Comparison of ENCODE assay signal across 1 cellular context in genomic region chr19:1661995-1662394, GRCh38.
TF ChIP-seq lines count a peak whose summit lies in the region.

No MANE protein-coding gene starts in this region.

TF ChIP-seq in K562, 482 proteins besides CTCF, POLR2A, EP300 and RAD21 (continued from another document):
- TF ChIP-seq ZHX1 (conservative IDR thresholded peaks at IDR 0.05; ENCODE audit: low read length) (no peak), RBM25 (IDR thresholded peaks at IDR 0.05; ENCODE audit: low read depth, low read length, severe bottlenecking) (peak; percentile 50), ADNP (tag; IDR thresholded peaks at IDR 0.05) (0 out of 2 replicates have a peak, but pooled peaks have one; percentile 15), HOMEZ (CRISPR knock-in tag; IDR thresholded peaks at IDR 0.05) (no peak), REST (CRISPR knock-in tag; IDR thresholded peaks at IDR 0.05; ENCODE audit: low read depth) (no peak), BCOR (IDR thresholded peaks at IDR 0.05) (peak; percentile 56; the same call in 1 of the 2 replicates), MYC (IDR thresholded peaks at IDR 0.05; ENCODE audit: low read depth, low read length) (no peak), MYC (CRISPR knock-in tag; IDR thresholded peaks at IDR 0.05; ENCODE audit: borderline replicate concordance, low read depth) (no peak), KDM5B (IDR thresholded peaks at IDR 0.05; ENCODE audit: insufficient replicate concordance, low read depth, low read length) (no peak), RNF2 (IDR thresholded peaks at IDR 0.05) (no peak), CBX3 (IDR thresholded peaks at IDR 0.05; ENCODE audit: borderline replicate concordance in 1 of 2, low read length in 2 of 2) (0 out of 3 replicates have a peak, but pooled peaks of 1 of the 2 experiments have one; percentile 28), SP2 (IDR thresholded peaks at IDR 0.05; ENCODE audit: extremely low read depth, low read depth, low read length, poor library complexity, severe bottlenecking) (no peak), TAL1 (IDR thresholded peaks at IDR 0.05) (no peak), NEUROD1 (IDR thresholded peaks at IDR 0.05; ENCODE audit: borderline replicate concordance, low read depth, low read length, partially characterized antibody) (no peak), ZNF655 (CRISPR knock-in tag; IDR thresholded peaks at IDR 0.05) (no peak), CHAMP1 (IDR thresholded peaks at IDR 0.05) (peak; percentile 73), KDM1A (IDR thresholded peaks at IDR 0.05) (peak; percentile 40 to 57; a peak in 3 of 4 replicates), NFXL1 (CRISPR knock-in tag; IDR thresholded peaks at IDR 0.05) (no peak), HDAC2 (IDR thresholded peaks at IDR 0.05) (peak; percentile 36; the same call in 1 of the 2 replicates), C11orf30 (IDR thresholded peaks at IDR 0.05; ENCODE audit: low read depth) (no peak), RBM22 (IDR thresholded peaks at IDR 0.05; ENCODE audit: low read depth, low read length, poor library complexity, severe bottlenecking) (no peak), MAZ (CRISPR knock-in tag; conservative IDR thresholded peaks at IDR 0.05 in 1 of 2, IDR thresholded peaks at IDR 0.05 in 1 of 2) (no peak)
